ENCODE assay signal across 8 cellular contexts in the genomic region with DNA sequence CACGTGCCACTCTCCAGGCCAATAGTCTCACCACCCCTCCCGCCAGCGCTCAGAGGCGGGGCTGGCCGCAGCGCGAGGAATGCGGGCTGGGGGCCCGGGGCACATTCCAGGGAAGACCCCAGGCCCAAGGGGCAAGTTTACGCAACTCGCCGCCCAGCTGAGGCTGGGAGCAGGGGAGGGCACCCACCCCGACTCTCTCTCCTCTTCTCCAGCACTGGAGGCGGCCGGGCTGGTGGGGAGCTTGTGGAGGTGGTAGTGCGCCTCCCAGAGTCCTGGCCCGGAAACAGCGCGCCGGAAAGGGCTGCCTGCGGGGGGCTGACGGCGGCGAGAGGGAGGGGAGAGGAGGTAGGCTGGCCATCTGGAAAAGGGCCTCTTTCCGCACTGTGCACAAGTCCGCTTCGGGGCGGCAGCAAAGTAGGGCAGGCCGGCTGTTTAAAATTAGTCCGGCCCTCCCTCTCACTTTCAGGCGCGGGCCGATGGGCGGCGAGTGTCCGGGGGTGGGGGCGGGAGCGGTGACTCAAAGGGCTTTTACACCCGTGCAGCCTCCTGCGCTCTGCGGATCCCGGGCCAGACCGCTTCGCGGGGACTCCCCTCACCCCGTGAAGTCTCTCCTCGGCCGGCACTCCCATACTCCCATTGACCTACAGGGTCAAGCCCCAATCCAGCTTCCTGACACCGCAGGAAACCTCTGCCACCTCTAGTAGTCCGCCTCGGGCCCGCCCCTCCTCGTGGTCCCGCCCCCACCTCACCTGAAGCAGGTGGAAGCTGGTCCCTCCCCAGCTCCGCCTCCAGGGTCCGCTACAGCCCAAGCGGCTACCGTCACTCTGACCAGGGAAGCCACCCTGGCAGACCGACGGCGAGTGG. TPM values are rescaled to one million over a fixed set of nuclear protein-coding genes. Genes with fewer than 3 reads are reported as not detected.
DNase-seq lines count a peak whose midpoint lies in the region; ATAC-seq, FAIRE-seq and TF ChIP-seq lines count a peak whose summit lies in the region.

No MANE protein-coding gene starts in this region.

- H3K79me2 ChIP-seq in OCI-LY7 (ENCODE audit: insufficient read depth, low read depth, low read length), result no peaks in the 10 kb centered on the region; the same call in 1 of the 2 replicates
- no peaks in the 10 kb centered on the region for H3K79me2 ChIP-seq in neural cell (replicated peaks; ENCODE audit: insufficient read depth, low read length)

- DNase-seq in AG08395 (ENCODE audit: low spot score) (peak; percentile 53), GM18507 (ENCODE audit: extremely low spot score, insufficient read length, low read depth) (no peak), OCI-LY7 (ENCODE audit: low spot score) (peak; percentile 62), fibroblast of the conjunctiva (ENCODE audit: low read depth) (peak; percentile 87), upper lobe of right lung (peak; percentile 97)
- peak; percentile 83 for DNase-seq in activated effector memory CD4-positive, alpha-beta T cell treated with anti-CD3 and anti-CD28 coated beads, Interleukin-2, amount 50 U/mL, for 16 hours

- H4K20me1 ChIP-seq in OCI-LY7 (ENCODE audit: insufficient read depth, low read length), result no peaks in the 10 kb centered on the region
- H4K20me1 ChIP-seq in neural cell (ENCODE audit: insufficient read depth), result no peaks in the 10 kb centered on the region

- peak; percentile 18 for ATAC-seq in HG03442 (IDR thresholded peaks at IDR 0.05; ENCODE audit: unreplicated experiment)
- peak; percentile 76 for ATAC-seq in upper lobe of right lung

- H3F3A ChIP-seq in neural cell (ENCODE audit: insufficient read depth, low read length, poor library complexity, severe bottlenecking), result no peaks in the 10 kb centered on the region

- H2AFZ ChIP-seq in OCI-LY7 (ENCODE audit: low read length), result peak overlapping the region; percentile 73
- no peak overlapping the region for H2AFZ ChIP-seq in neural cell (ENCODE audit: low read depth, low read length)

- TF ChIP-seq CTCF in OCI-LY7 (conservative IDR thresholded peaks at IDR 0.05; ENCODE audit: low read length), result peak; percentile 72
- TF ChIP-seq CTCF in neural cell (IDR thresholded peaks at IDR 0.05; ENCODE audit: poor library complexity, severe bottlenecking), result no peak
- TF ChIP-seq CTCF in upper lobe of right lung (IDR thresholded peaks at IDR 0.05), result peak; percentile 51

- H3K27ac ChIP-seq in OCI-LY7 (ENCODE audit: low read depth, low read length, poor library complexity, severe bottlenecking), result peak overlapping the region; percentile 70
- H3K27ac ChIP-seq in neural cell (ENCODE audit: low read length), result no peak overlapping the region
- H3K27ac ChIP-seq in upper lobe of right lung, result peak overlapping the region; percentile 83

- no peak for TF ChIP-seq EP300 in neural cell (conservative IDR thresholded peaks at IDR 0.05; ENCODE audit: poor library complexity, severe bottlenecking)

- H3K4me2 ChIP-seq in OCI-LY7 (ENCODE audit: low read length) (peak overlapping the region; percentile 94), neural cell (ENCODE audit: low read length) (no peak overlapping the region)

- H3K4me1 ChIP-seq in OCI-LY7 (ENCODE audit: insufficient read depth, low read length, poor library complexity, severe bottlenecking), result peaks cover 58% of the 10 kb centered on the region
- H3K4me1 ChIP-seq in upper lobe of right lung, result peaks cover 56% of the 10 kb centered on the region

- H3K27me3 ChIP-seq in neural cell (ENCODE audit: insufficient read depth, low read depth, low read length), result peaks cover 49% of the 10 kb centered on the region
- no peaks in the 10 kb centered on the region for H3K27me3 ChIP-seq in upper lobe of right lung

- H3K9me2 ChIP-seq in OCI-LY7 (ENCODE audit: insufficient read depth, low read length) (no peaks in the 10 kb centered on the region), neural cell (ENCODE audit: insufficient read depth, low read length) (no peaks in the 10 kb centered on the region)

- CTCF ChIA-PET in OCI-LY7 (lab: Charles Lee; ENCODE audit: unreplicated experiment), result interaction anchor here (0.6 to 0.7 kb wide), 2 partner anchors 20 to 53 kb away, joined by 4 to 5 read pairs; no protein-coding TSS in a partner anchor

- peak overlapping the region; percentile 86 for H3K4me3 ChIP-seq in OCI-LY7 (ENCODE audit: low read depth, low read length, poor library complexity, severe bottlenecking)
- H3K4me3 ChIP-seq in neural cell (ENCODE audit: low read length), result peak overlapping the region; percentile 70
- H3K4me3 ChIP-seq in upper lobe of right lung, result peak overlapping the region; percentile 70

- TF ChIP-seq RAD21 in neural cell (conservative IDR thresholded peaks at IDR 0.05), result no peak

- H3K9me3 ChIP-seq in OCI-LY7 (ENCODE audit: low read length) (no peaks in the 10 kb centered on the region), neural cell (ENCODE audit: low read length) (no peaks in the 10 kb centered on the region), upper lobe of right lung (no peaks in the 10 kb centered on the region)

- no peaks in the 10 kb centered on the region for H3K36me3 ChIP-seq in OCI-LY7 (ENCODE audit: insufficient read depth, low read length)
- no peaks in the 10 kb centered on the region for H3K36me3 ChIP-seq in neural cell (ENCODE audit: insufficient read depth, low read length)
- H3K36me3 ChIP-seq in upper lobe of right lung, result no peaks in the 10 kb centered on the region

- intact Hi-C loops in OCI-LY7 (cut with micrococcal nuclease; ENCODE audit: unreplicated experiment), result loop anchor here (1.0 to 2.0 kb wide), 2 partner anchors 54 to 87 kb away; a partner anchor contains a TSS
- intact Hi-C loops in upper lobe of right lung (cut with DNase I), result no loop called here

- H3K9ac ChIP-seq in neural cell (ENCODE audit: low read length), result no peak overlapping the region

- peak; percentile 67 for FAIRE-seq in GM18507 (lab: Jason Lieb, UNC)

- POLR2A ChIA-PET in OCI-LY7 (lab: Charles Lee), result interaction anchor here (0.6 to 1.5 kb wide), 4 partner anchors 20 to 233 kb away, joined by 3 to 4 read pairs (median 3); a partner anchor contains a TSS

- no TSS peak for BruUV-seq in OCI-LY7 (replicated peaks; lab: Mats Ljungman, UMichigan)

TF ChIP-seq in neural cell, 6 proteins besides CTCF, POLR2A, EP300 and RAD21:
- TF ChIP-seq EZH2 (IDR thresholded peaks at IDR 0.05; ENCODE audit: borderline replicate concordance, insufficient read depth, low read length, poor library complexity, severe bottlenecking) (no peak), MXI1 (conservative IDR thresholded peaks at IDR 0.05; ENCODE audit: poor library complexity, severe bottlenecking) (no peak), POLR2AphosphoS5 (IDR thresholded peaks at IDR 0.05) (no peak), SMC3 (conservative IDR thresholded peaks at IDR 0.05; ENCODE audit: poor library complexity) (no peak), TAF1 (IDR thresholded peaks at IDR 0.05; ENCODE audit: low read depth) (no peak)
- TF ChIP-seq, protein P1, sequence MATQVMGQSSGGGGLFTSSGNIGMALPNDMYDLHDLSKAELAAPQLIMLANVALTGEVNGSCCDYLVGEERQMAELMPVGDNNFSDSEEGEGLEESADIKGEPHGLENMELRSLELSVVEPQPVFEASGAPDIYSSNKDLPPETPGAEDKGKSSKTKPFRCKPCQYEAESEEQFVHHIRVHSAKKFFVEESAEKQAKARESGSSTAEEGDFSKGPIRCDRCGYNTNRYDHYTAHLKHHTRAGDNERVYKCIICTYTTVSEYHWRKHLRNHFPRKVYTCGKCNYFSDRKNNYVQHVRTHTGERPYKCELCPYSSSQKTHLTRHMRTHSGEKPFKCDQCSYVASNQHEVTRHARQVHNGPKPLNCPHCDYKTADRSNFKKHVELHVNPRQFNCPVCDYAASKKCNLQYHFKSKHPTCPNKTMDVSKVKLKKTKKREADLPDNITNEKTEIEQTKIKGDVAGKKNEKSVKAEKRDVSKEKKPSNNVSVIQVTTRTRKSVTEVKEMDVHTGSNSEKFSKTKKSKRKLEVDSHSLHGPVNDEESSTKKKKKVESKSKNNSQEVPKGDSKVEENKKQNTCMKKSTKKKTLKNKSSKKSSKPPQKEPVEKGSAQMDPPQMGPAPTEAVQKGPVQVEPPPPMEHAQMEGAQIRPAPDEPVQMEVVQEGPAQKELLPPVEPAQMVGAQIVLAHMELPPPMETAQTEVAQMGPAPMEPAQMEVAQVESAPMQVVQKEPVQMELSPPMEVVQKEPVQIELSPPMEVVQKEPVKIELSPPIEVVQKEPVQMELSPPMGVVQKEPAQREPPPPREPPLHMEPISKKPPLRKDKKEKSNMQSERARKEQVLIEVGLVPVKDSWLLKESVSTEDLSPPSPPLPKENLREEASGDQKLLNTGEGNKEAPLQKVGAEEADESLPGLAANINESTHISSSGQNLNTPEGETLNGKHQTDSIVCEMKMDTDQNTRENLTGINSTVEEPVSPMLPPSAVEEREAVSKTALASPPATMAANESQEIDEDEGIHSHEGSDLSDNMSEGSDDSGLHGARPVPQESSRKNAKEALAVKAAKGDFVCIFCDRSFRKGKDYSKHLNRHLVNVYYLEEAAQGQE (IDR thresholded peaks at IDR 0.05; ENCODE audit: borderline replicate concordance), result no peak

RNA-seq across cellular contexts. Expression of a gene that starts 1.0 kb away (rescaled TPM):
- total RNA-seq in OCI-LY7 (2014; rRNA removed; shearing (Covaris generic)), result 16.0 and 16.5 TPM in 2 replicates
- 44.1 and 55.0 TPM in 2 replicates for total RNA-seq in OCI-LY7 (2022)
- polyA plus RNA-seq in neural cell, result 0.92 and 6.3 TPM in 2 replicates
- polyA minus RNA-seq in neural cell, result 2.1 and 2.2 TPM in 2 replicates
- total RNA-seq in upper lobe of right lung, result 94.9 TPM

RNA-seq across cellular contexts. Expression of a gene that starts 2.5 kb away (rescaled TPM):
- total RNA-seq in OCI-LY7 (2014; rRNA removed; shearing (Covaris generic)), result 0.36 and 2.7 TPM in 2 replicates
- total RNA-seq in OCI-LY7 (2022) (3.6 and 4.2 TPM in 2 replicates), upper lobe of right lung (2.4 TPM)
- polyA plus RNA-seq in neural cell, result 1.6 and 1.8 TPM in 2 replicates
- polyA minus RNA-seq in neural cell, result 0.73 and 0.93 TPM in 2 replicates

RNA-seq across cellular contexts. Expression of a gene that starts 19.4 kb away (rescaled TPM):
- 19.9 and 36.7 TPM in 2 replicates for total RNA-seq in OCI-LY7 (2014; rRNA removed; shearing (Covaris generic))
- 22.5 and 26.4 TPM in 2 replicates for total RNA-seq in OCI-LY7 (2022)
- 39.2 and 53.5 TPM in 2 replicates for polyA plus RNA-seq in neural cell
- polyA minus RNA-seq in neural cell, result 20.2 and 26.9 TPM in 2 replicates
- 39.3 TPM for total RNA-seq in upper lobe of right lung

RNA-seq across cellular contexts. Expression of a gene that starts 33.0 kb away (rescaled TPM):
- not detected in 2 replicates for total RNA-seq in OCI-LY7 (2014; rRNA removed; shearing (Covaris generic))
- 0.51 and 1.3 TPM in 2 replicates for total RNA-seq in OCI-LY7 (2022)
- 0.28 and 1.3 TPM in 2 replicates for polyA plus RNA-seq in neural cell
- not detected in 2 replicates for polyA minus RNA-seq in neural cell
- 16.2 TPM for total RNA-seq in upper lobe of right lung

RNA-seq across cellular contexts. Expression of a gene that starts 47.4 kb away (rescaled TPM):
- total RNA-seq in OCI-LY7 (2014; rRNA removed; shearing (Covaris generic)), result 7.7 and 7.8 TPM in 2 replicates
- 7.6 and 9.0 TPM in 2 replicates for total RNA-seq in OCI-LY7 (2022)
- polyA plus RNA-seq in neural cell, result 2.2 and 3.5 TPM in 2 replicates
- polyA minus RNA-seq in neural cell, result 0.49 and 1.5 TPM in 2 replicates
- total RNA-seq in upper lobe of right lung, result 17.5 TPM
